Comparison of ENCODE assay signal across 1 cellular context in genomic region chr3:171833775-171834460, GRCh38.
TF ChIP-seq lines count a peak whose summit lies in the region.

No MANE protein-coding gene starts in this region.

TF ChIP-seq in H1, 55 proteins besides CTCF, POLR2A, EP300 and RAD21 (continued from another document):
- TF ChIP-seq E2F6 (IDR thresholded peaks at IDR 0.05), result no peak
- TF ChIP-seq NRF1 (IDR thresholded peaks at IDR 0.05; ENCODE audit: low read depth, low read length), result no peak
